9 cellular contexts compared by ENCODE assay signal in genomic region chr2:52452201-52452600, GRCh38.
"Had no signal": no experiment of that assay in that cellular context is flagged by ENCODE, and none has a peak within 500 bp of the region (broad histone marks: within the 10 kb centered on the region; RNA-seq: fewer than 3 reads in every experiment).

No MANE protein-coding gene starts in this region.

- DNase-seq: H7, HFFc6, IMR-90, KG1 had no signal

- FAIRE-seq: K562 had no signal

- ATAC-seq: GM23338, HCT116, K562 had no signal

- H3K4me3 ChIP-seq: GM23338, HAP-1, K562 had no signal

- H3K36me3 ChIP-seq: HAP-1 had no signal

- H3K27ac ChIP-seq: HL-60 had no signal

- H3K4me2 ChIP-seq: GM23338 had no signal

- H2AFZ ChIP-seq: GM23338 had no signal

- H3K9me3 ChIP-seq: HAP-1 had no signal
